22 cellular contexts compared by ENCODE assay signal in the genomic region with DNA sequence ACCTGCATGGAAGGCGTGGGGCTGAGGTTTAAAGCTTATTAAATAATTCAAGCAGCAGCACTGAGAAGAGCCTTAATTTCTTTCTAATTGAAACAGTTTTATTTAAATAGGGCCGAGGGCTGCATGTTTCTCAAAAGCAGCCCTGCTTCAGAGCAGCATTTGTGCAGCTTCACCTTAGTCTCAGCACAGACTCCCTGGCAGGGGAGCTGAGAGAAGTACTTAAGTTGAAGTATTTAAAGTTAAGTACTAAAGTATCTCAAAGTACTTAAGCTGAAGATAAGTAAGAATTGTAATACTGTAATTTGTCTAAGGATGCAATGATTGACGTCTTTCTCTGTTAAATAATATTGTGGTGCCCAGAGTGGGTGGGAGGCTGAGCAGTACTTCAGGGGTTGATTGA. TPM values are rescaled to one million over a fixed set of nuclear protein-coding genes. Genes with fewer than 3 reads are reported as not detected.
DNase-seq lines count a peak whose midpoint lies in the region; ATAC-seq, FAIRE-seq and TF ChIP-seq lines count a peak whose summit lies in the region.
"Had no signal": no experiment of that assay in that cellular context is flagged by ENCODE, and none has a peak within 500 bp of the region (broad histone marks: within the 10 kb centered on the region; RNA-seq: fewer than 3 reads in every experiment).

No MANE protein-coding gene starts in this region.

- H3K27me3 Mint-ChIP-seq in brain = no peaks in the 10 kb centered on the region
- H3K27me3 Mint-ChIP-seq: activated CD4-positive, alpha-beta memory T cell treated with anti-CD3 and anti-CD28 coated beads, Interleukin-2, amount 10 ng/mL, durations not matched to agents 7 days and 5 days; activated naive CD4-positive, alpha-beta T cell treated with anti-CD3 and anti-CD28 coated beads, Interleukin-2, amount 50 U/mL, for 24 hours had no signal

- 48% methylated on average over 3 of the region's 3 CpGs for WGBS in suprapubic skin

- H3K9me3 ChIP-seq in mucosa of stomach (ENCODE audit: control insufficient read depth, low read length) (no peaks in the 10 kb centered on the region), suprapubic skin (no peaks in the 10 kb centered on the region), MG63 (no peaks in the 10 kb centered on the region)
- H3K9me3 ChIP-seq: BLaER1 treated with 17β-estradiol and CSF1 and Interleukin-3, amounts not matched to agents 10 nM and 100 nM had no signal

- ATAC-seq in HG02571 (IDR thresholded peaks at IDR 0.05; ENCODE audit: unreplicated experiment) = no peak

- no peaks in the 10 kb centered on the region for H3K36me3 ChIP-seq in mucosa of stomach (ENCODE audit: control insufficient read depth, insufficient read depth, low read length)
- peaks cover 33% of the 10 kb centered on the region for H3K36me3 ChIP-seq in suprapubic skin
- H3K36me3 ChIP-seq in MG63 = peaks cover 58% of the 10 kb centered on the region
- H3K36me3 ChIP-seq: cardiac muscle cell had no signal

- H3K27ac ChIP-seq in HL-60 (replicated peaks) (peak overlapping the region; percentile 62), suprapubic skin (peak overlapping the region; percentile 75)
- H3K27ac ChIP-seq: BLaER1 treated with 17β-estradiol and CSF1 and Interleukin-3, amounts not matched to agents 10 nM and 100 nM; cardiac muscle cell; KMS-11 had no signal

- TF ChIP-seq EP300 in suprapubic skin (IDR thresholded peaks at IDR 0.05) = no peak

- no peak for FAIRE-seq in HTR-8/SVneo (lab: Jason Lieb, UNC)
- FAIRE-seq: GM18507, TTC549 had no signal

- peaks cover 66% of the 10 kb centered on the region for H3K4me1 ChIP-seq in mucosa of stomach (ENCODE audit: control insufficient read depth, insufficient read depth, low read length)
- H3K4me1 ChIP-seq in suprapubic skin = peaks cover 56% of the 10 kb centered on the region

- no peak for TF ChIP-seq POLR2A in suprapubic skin (IDR thresholded peaks at IDR 0.05)

- H3K36me3 Mint-ChIP-seq in brain = peaks cover 11% of the 10 kb centered on the region

- H3K4me3 ChIP-seq in HL-60 (replicated peaks; ENCODE audit: insufficient read depth, low read length) (no peak overlapping the region), mucosa of stomach (ENCODE audit: low read length) (no peak overlapping the region), suprapubic skin (no peak overlapping the region), MG63 (no peak overlapping the region)
- H3K4me3 ChIP-seq: BLaER1 treated with 17β-estradiol and CSF1 and Interleukin-3, amounts not matched to agents 10 nM and 100 nM; cardiac muscle cell; lung had no signal

- no peak for TF ChIP-seq CTCF in HL-60 (IDR thresholded peaks at IDR 0.05; ENCODE audit: insufficient read depth, low read length)
- no peak for TF ChIP-seq CTCF in brain (conservative IDR thresholded peaks at IDR 0.05)
- no peak for TF ChIP-seq CTCF in suprapubic skin (IDR thresholded peaks at IDR 0.05)

- H3K27me3 ChIP-seq in HL-60 (ENCODE audit: insufficient read depth, poor library complexity, severe bottlenecking) = no peaks in the 10 kb centered on the region
- H3K27me3 ChIP-seq in mucosa of stomach (ENCODE audit: control insufficient read depth, insufficient read depth, low read length) = no peaks in the 10 kb centered on the region
- H3K27me3 ChIP-seq in suprapubic skin = no peaks in the 10 kb centered on the region
- no peaks in the 10 kb centered on the region for H3K27me3 ChIP-seq in MG63
- H3K27me3 ChIP-seq: BLaER1 treated with 17β-estradiol and CSF1 and Interleukin-3, amounts not matched to agents 10 nM and 100 nM; cardiac muscle cell had no signal

- H3K9ac ChIP-seq in mucosa of stomach (ENCODE audit: low read length) = peak overlapping the region; percentile 58
- H3K9ac ChIP-seq: BLaER1 treated with 17β-estradiol and CSF1 and Interleukin-3, amounts not matched to agents 10 nM and 100 nM; KMS-11 had no signal

- H3K4me1 Mint-ChIP-seq in brain = peaks cover 53% of the 10 kb centered on the region
- H3K4me1 Mint-ChIP-seq: activated CD4-positive, alpha-beta memory T cell treated with anti-CD3 and anti-CD28 coated beads, Interleukin-2, amount 10 ng/mL, durations not matched to agents 7 days and 5 days; activated naive CD4-positive, alpha-beta T cell treated with anti-CD3 and anti-CD28 coated beads, Interleukin-2, amount 50 U/mL, for 24 hours had no signal

- no peak overlapping the region for H3K4me3 Mint-ChIP-seq in brain
- H3K4me3 Mint-ChIP-seq: activated CD4-positive, alpha-beta memory T cell treated with anti-CD3 and anti-CD28 coated beads, Interleukin-2, amount 10 ng/mL, durations not matched to agents 7 days and 5 days; activated naive CD4-positive, alpha-beta T cell treated with anti-CD3 and anti-CD28 coated beads, Interleukin-2, amount 50 U/mL, for 24 hours had no signal

- H3K27ac Mint-ChIP-seq in brain = peak overlapping the region in 4 of 5 experiments; percentile 5 to 95 (median 82)
- H3K27ac Mint-ChIP-seq: activated CD4-positive, alpha-beta memory T cell treated with anti-CD3 and anti-CD28 coated beads, Interleukin-2, amount 10 ng/mL, durations not matched to agents 7 days and 5 days; activated naive CD4-positive, alpha-beta T cell treated with anti-CD3 and anti-CD28 coated beads, Interleukin-2, amount 50 U/mL, for 24 hours had no signal

- H3K9me3 Mint-ChIP-seq in brain = no peaks in the 10 kb centered on the region
- H3K9me3 Mint-ChIP-seq: activated CD4-positive, alpha-beta memory T cell treated with anti-CD3 and anti-CD28 coated beads, Interleukin-2, amount 10 ng/mL, durations not matched to agents 7 days and 5 days; activated naive CD4-positive, alpha-beta T cell treated with anti-CD3 and anti-CD28 coated beads, Interleukin-2, amount 50 U/mL, for 24 hours had no signal

- DNase-seq in HL-60 (ENCODE audit: low read depth in 1 of 2, low spot score in 1 of 2) = no peak
- no peak for DNase-seq in suprapubic skin (ENCODE audit: low spot score in 2 of 2)
- DNase-seq in HTR-8/SVneo (ENCODE audit: insufficient read length, low spot score) = no peak
- no peak for DNase-seq in MG63
- DNase-seq: activated CD4-positive, alpha-beta memory T cell treated with anti-CD3 and anti-CD28 coated beads, Interleukin-2, amount 10 ng/mL, durations not matched to agents 7 days and 5 days; activated CD4-positive, CD25-positive, alpha-beta regulatory T cell treated with anti-CD3 and anti-CD28 coated beads, Interleukin-2, amount 50 U/mL, for 72 hours; activated CD8-positive, alpha-beta memory T cell treated with anti-CD3 and anti-CD28 coated beads, Interleukin-2, amount 50 U/mL, for 48 hours; cortex of kidney; NCI-H1417 treated with DMSO at 0.1 percent for 48 hours; NCI-H2107; stimulated activated CD4-positive, alpha-beta T cell treated with anti-CD3 and anti-CD28 coated beads, Interleukin-2, amount 100 ng/mL, for 48 hours; T-helper 1 cell had no signal

RNA-seq across cellular contexts. Expression of a gene that starts 31.4 kb away (rescaled TPM):
- polyA plus RNA-seq in brain (ENCODE audit: insufficient read depth, low read depth, low replicate concordance) = 27.8 TPM
- total RNA-seq in suprapubic skin = 100 to 1,000 TPM; 234 to 396 (median 363) TPM
- 70.0 and 90.8 TPM in 2 replicates for total RNA-seq in MG63 (2014; rRNA removed; shearing (Covaris generic); ENCODE audit: low replicate concordance)
